Comparison of ENCODE assay signal across 8 cellular contexts in the genomic region with DNA sequence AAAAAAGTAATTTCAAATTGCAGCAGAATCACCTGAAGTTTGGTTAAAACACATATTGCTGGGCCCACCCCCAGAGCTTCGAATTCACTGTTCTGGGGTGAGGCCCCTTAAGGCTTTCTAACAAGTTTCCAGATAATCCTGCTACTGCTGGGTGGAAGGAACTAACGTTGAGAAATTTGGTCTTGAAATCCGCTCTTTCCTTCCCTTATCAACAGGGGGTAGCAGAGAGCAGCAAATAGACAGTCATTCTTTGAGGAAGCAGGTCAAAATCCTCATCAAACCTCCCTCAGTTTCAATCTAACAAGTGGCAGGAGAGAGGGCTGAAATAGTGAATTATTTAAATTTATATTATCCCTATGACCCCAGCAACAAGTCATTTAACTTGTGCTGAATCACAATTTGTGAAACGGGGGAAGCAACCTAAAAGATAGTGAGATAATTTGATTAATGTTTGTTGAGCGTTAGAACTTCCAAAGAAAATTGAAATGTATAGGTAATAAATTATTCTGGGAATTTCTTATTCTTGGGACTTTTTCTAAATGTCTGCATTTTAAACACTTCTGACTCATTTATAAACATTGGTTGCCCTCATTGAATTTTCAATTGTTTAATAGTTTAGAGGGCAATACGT. TPM values are rescaled to one million over a fixed set of nuclear protein-coding genes. Genes with fewer than 3 reads are reported as not detected.
A peak's percentile ranks its signal among the peaks of the same experiment; 100 is the strongest.
DNase-seq lines count a peak whose midpoint lies in the region; TF ChIP-seq lines count a peak whose summit lies in the region.
"Had no signal": no experiment of that assay in that cellular context is flagged by ENCODE, and none has a peak within 500 bp of the region (broad histone marks: within the 10 kb centered on the region; RNA-seq: fewer than 3 reads in every experiment).

No MANE protein-coding gene starts in this region.

- H3K4me3 ChIP-seq in WERI-Rb-1 (ENCODE audit: low read depth, low read length) = no peak overlapping the region
- no peak overlapping the region for H3K4me3 ChIP-seq in prostate gland

- no peak for TF ChIP-seq POLR2A in prostate gland (IDR thresholded peaks at IDR 0.05)

- intact Hi-C loops in prostate gland (cut with DNase I) = loop anchor here (10.0 kb wide), 1 partner anchor 267 kb away; no protein-coding TSS in a partner anchor

- H3K9me3 ChIP-seq in WERI-Rb-1 (ENCODE audit: severe bottlenecking) = no peaks in the 10 kb centered on the region
- no peaks in the 10 kb centered on the region for H3K9me3 ChIP-seq in prostate gland

- DNase-seq in Daoy (ENCODE audit: low read depth) (peak; percentile 82), HEK293T (ENCODE audit: extremely low spot score) (peak; percentile 69), NCI-H2196 (lab: John Stamatoyannopoulos, UW; ENCODE audit: unreplicated experiment) (peak; percentile 78), WERI-Rb-1 (peak; percentile 47), germinal center (ENCODE audit: low spot score) (peak; percentile 69), prostate gland (ENCODE audit: low spot score) (peak; percentile 20), GM19238 (ENCODE audit: insufficient read length, low spot score) (no peak)
- DNase-seq: activated T-cell treated with anti-CD3 and anti-CD28 coated beads, Interleukin-2, amount 50 U/mL, for 4 hours had no signal

- POLR2A ChIA-PET in HEK293T (lab: Yijun Ruan, JAX) = interaction anchor here (1.6 kb wide), 1 partner anchor 22 kb away, joined by 11 read pairs; a partner anchor contains a TSS

- H3K27me3 ChIP-seq in WERI-Rb-1 (ENCODE audit: insufficient read depth, low read depth, severe bottlenecking) (no peaks in the 10 kb centered on the region), prostate gland (replicated peaks; ENCODE audit: insufficient read depth) (no peaks in the 10 kb centered on the region)

- WGBS in prostate gland = 34% methylated on average over 6 of the region's 6 CpGs

- TF ChIP-seq CTCF in WERI-Rb-1 (IDR thresholded peaks at IDR 0.05; ENCODE audit: low read depth, low read length) = peak; percentile 70
- TF ChIP-seq CTCF in prostate gland (IDR thresholded peaks at IDR 0.05) = peak in 3 of 4 experiments; percentile 43 to 63 (median 60)

- H3K4me1 ChIP-seq in prostate gland (replicated peaks) = no peaks in the 10 kb centered on the region

- CTCF ChIA-PET in HEK293T (lab: Yijun Ruan, JAX) = interaction anchor here (0.5 to 1.2 kb wide), 3 partner anchors 9 to 187 kb away, joined by 3 read pairs; no protein-coding TSS in a partner anchor

- H3K27ac ChIP-seq in WERI-Rb-1 (no peak overlapping the region), prostate gland (no peak overlapping the region)

- H3K36me3 ChIP-seq in WERI-Rb-1 (no peaks in the 10 kb centered on the region), prostate gland (no peaks in the 10 kb centered on the region)

TF ChIP-seq in HEK293T, 16 proteins besides CTCF, POLR2A, EP300 and RAD21:
- TF ChIP-seq ELF4 (IDR thresholded peaks at IDR 0.05) (no peak), CTBP1 (IDR thresholded peaks at IDR 0.05; ENCODE audit: borderline replicate concordance) (no peak), FOXK2 (IDR thresholded peaks at IDR 0.05) (no peak), SUZ12 (IDR thresholded peaks at IDR 0.05) (no peak), L3MBTL2 (conservative IDR thresholded peaks at IDR 0.05) (no peak), ZNF384 (IDR thresholded peaks at IDR 0.05) (no peak), FOXM1 (IDR thresholded peaks at IDR 0.05; ENCODE audit: borderline replicate concordance) (no peak), HDGF (IDR thresholded peaks at IDR 0.05; ENCODE audit: borderline replicate concordance) (no peak), FOXA1 (IDR thresholded peaks at IDR 0.05) (no peak), BHLHE40 (IDR thresholded peaks at IDR 0.05; ENCODE audit: borderline replicate concordance) (no peak), ARNT (IDR thresholded peaks at IDR 0.05) (no peak), SP1 (IDR thresholded peaks at IDR 0.05) (no peak), LEF1 (IDR thresholded peaks at IDR 0.05; ENCODE audit: borderline replicate concordance) (no peak), TARDBP (IDR thresholded peaks at IDR 0.05) (no peak), NFRKB (IDR thresholded peaks at IDR 0.05) (no peak)
- TF ChIP-seq, protein P1, sequence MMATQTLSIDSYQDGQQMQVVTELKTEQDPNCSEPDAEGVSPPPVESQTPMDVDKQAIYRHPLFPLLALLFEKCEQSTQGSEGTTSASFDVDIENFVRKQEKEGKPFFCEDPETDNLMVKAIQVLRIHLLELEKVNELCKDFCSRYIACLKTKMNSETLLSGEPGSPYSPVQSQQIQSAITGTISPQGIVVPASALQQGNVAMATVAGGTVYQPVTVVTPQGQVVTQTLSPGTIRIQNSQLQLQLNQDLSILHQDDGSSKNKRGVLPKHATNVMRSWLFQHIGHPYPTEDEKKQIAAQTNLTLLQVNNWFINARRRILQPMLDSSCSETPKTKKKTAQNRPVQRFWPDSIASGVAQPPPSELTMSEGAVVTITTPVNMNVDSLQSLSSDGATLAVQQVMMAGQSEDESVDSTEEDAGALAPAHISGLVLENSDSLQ (IDR thresholded peaks at IDR 0.05) = no peak

RNA-seq across cellular contexts. Expression of a gene that starts 21.7 kb away (rescaled TPM):
- 146 and 158 TPM in 2 replicates for total RNA-seq in Daoy (2014; rRNA removed; shearing (Covaris generic))
- 10 to 100 TPM; 52.1 to 55.5 TPM for total RNA-seq in prostate gland

RNA-seq across cellular contexts. Expression of a gene that starts 30.9 kb away (rescaled TPM):
- total RNA-seq in Daoy (2014; rRNA removed; shearing (Covaris generic)) = 6.9 and 14.5 TPM in 2 replicates
- total RNA-seq in prostate gland = 10 to 100 TPM in 1 of 2 donors, 1 to 10 TPM in 1; 10.0 to 49.9 TPM
